Comparison of ENCODE assay signal across 17 cellular contexts in genomic region chr5:56025303-56025885, GRCh38. TPM values are rescaled to one million over a fixed set of nuclear protein-coding genes. Genes with fewer than 3 reads are reported as not detected.
DNase-seq lines count a peak whose midpoint lies in the region; ATAC-seq and TF ChIP-seq lines count a peak whose summit lies in the region.
"Had no signal": no experiment of that assay in that cellular context is flagged by ENCODE, and none has a peak within 500 bp of the region (broad histone marks: within the 10 kb centered on the region; RNA-seq: fewer than 3 reads in every experiment).

No MANE protein-coding gene starts in this region.

- H3K36me3 ChIP-seq in HEK293 (ENCODE audit: control insufficient read depth in 2 of 2, insufficient read depth in 1 of 2, low read length in 2 of 2) = no peaks in the 10 kb centered on the region
- H3K36me3 ChIP-seq: heart right ventricle had no signal

- no peak for TF ChIP-seq CTCF in HEK293 (tag by site-specific recombination; IDR thresholded peaks at IDR 0.05)
- no peak for TF ChIP-seq CTCF in progenitor cell of endocrine pancreas (IDR thresholded peaks at IDR 0.05; ENCODE audit: unreplicated experiment)

- CTCF ChIA-PET in HEK293 (lab: Yijun Ruan, JAX) = interaction anchor here (0.6 kb wide), 1 partner anchor 24 kb away, joined by 3 read pairs; no protein-coding TSS in a partner anchor

- H3K9me3 ChIP-seq in HEK293 (ENCODE audit: control insufficient read depth, insufficient read depth, low read depth, low read length) = no peaks in the 10 kb centered on the region
- H3K9me3 ChIP-seq: heart right ventricle had no signal

- DNase-seq in amniotic epithelial cell (ENCODE audit: low read depth) (peak; percentile 51), islet precursor cell (peak; percentile 58), progenitor cell of endocrine pancreas (ENCODE audit: low spot score, unreplicated experiment) (no peak), activated gamma-delta T cell treated with Interleukin-2 at 50 U/mL for 16 hours (no peak), DMS153 treated with DMSO at 0.1 percent for 48 hours (lab: John Stamatoyannopoulos, UW; ENCODE audit: unreplicated experiment) (no peak)
- DNase-seq: amygdala, cortex of kidney, heart right ventricle, left cardiac atrium, naive B cell, NCI-H2081 treated with DMSO at 0.1 percent for 48 hours, substantia nigra, SW 1271 had no signal

- no peaks in the 10 kb centered on the region for H3K9me3 Mint-ChIP-seq in progenitor cell of endocrine pancreas (ENCODE audit: low read depth)
- H3K9me3 Mint-ChIP-seq: activated T-helper 17 cell treated with anti-CD3 and anti-CD28 coated beads, Interleukin-2, amount 50 U/mL, for 72 hours had no signal

- no peaks in the 10 kb centered on the region for H3K36me3 Mint-ChIP-seq in progenitor cell of endocrine pancreas (ENCODE audit: insufficient read depth)
- H3K36me3 Mint-ChIP-seq: naive B cell had no signal

- no peak overlapping the region for H3K4me3 Mint-ChIP-seq in progenitor cell of endocrine pancreas (ENCODE audit: low read depth)
- H3K4me3 Mint-ChIP-seq: activated T-helper 17 cell treated with anti-CD3 and anti-CD28 coated beads, Interleukin-2, amount 50 U/mL, for 72 hours; naive B cell had no signal

- no peak overlapping the region for H3K27ac ChIP-seq in HEK293 (ENCODE audit: extremely low read depth, low read depth, low read length)
- H3K27ac ChIP-seq: heart right ventricle had no signal

- H3K4me3 ChIP-seq in HEK293 (ENCODE audit: low read depth, low read length) = no peak overlapping the region
- H3K4me3 ChIP-seq: heart right ventricle had no signal

- POLR2A ChIA-PET in HEK293 (lab: Yijun Ruan, JAX) = interaction anchor here (0.6 kb wide), 1 partner anchor 61 kb away, joined by 3 read pairs; no protein-coding TSS in a partner anchor

- ATAC-seq in HG02870 (IDR thresholded peaks at IDR 0.05; ENCODE audit: unreplicated experiment) (no peak), GM21367 (IDR thresholded peaks at IDR 0.05; ENCODE audit: unreplicated experiment) (no peak)
- ATAC-seq: activated T-helper 17 cell treated with anti-CD3 and anti-CD28 coated beads, Interleukin-2, amount 50 U/mL, for 72 hours; heart right ventricle; left cardiac atrium had no signal

- H3K4me1 Mint-ChIP-seq in progenitor cell of endocrine pancreas (ENCODE audit: low read depth) = peaks cover 5% of the 10 kb centered on the region

- no peaks in the 10 kb centered on the region for H3K4me1 ChIP-seq in HEK293 (ENCODE audit: control insufficient read depth, insufficient read depth, low read length)

- H3K27ac Mint-ChIP-seq in progenitor cell of endocrine pancreas = peak overlapping the region; percentile 85
- H3K27ac Mint-ChIP-seq: activated T-helper 17 cell treated with anti-CD3 and anti-CD28 coated beads, Interleukin-2, amount 50 U/mL, for 72 hours had no signal

- no peaks in the 10 kb centered on the region for H3K27me3 Mint-ChIP-seq in progenitor cell of endocrine pancreas
- H3K27me3 Mint-ChIP-seq: activated T-helper 17 cell treated with anti-CD3 and anti-CD28 coated beads, Interleukin-2, amount 50 U/mL, for 72 hours; naive B cell had no signal

TF ChIP-seq in HEK293, 187 proteins besides CTCF, POLR2A, EP300 and RAD21:
- TF ChIP-seq GLIS1 (tag by site-specific recombination; IDR thresholded peaks at IDR 0.05) = no peak
- peak; percentile 67; the same call in 1 of the 2 replicates for TF ChIP-seq ATF2 (tag by site-specific recombination; IDR thresholded peaks at IDR 0.05; ENCODE audit: low read depth)
- no peak for TF ChIP-seq ZNF239 (tag by site-specific recombination; IDR thresholded peaks at IDR 0.05)
- TF ChIP-seq ZNF280C (tag by site-specific recombination; IDR thresholded peaks at IDR 0.05) = no peak
- TF ChIP-seq ZNF658 (tag by site-specific recombination; IDR thresholded peaks at IDR 0.05) = no peak
- TF ChIP-seq SP7 (tag by site-specific recombination; IDR thresholded peaks at IDR 0.05) = no peak
- TF ChIP-seq GLIS2 (tag by site-specific recombination; IDR thresholded peaks at IDR 0.05) = no peak
- TF ChIP-seq ZNF629 (tag by site-specific recombination; IDR thresholded peaks at IDR 0.05) = 0 out of 2 replicates have a peak, but pooled peaks have one; percentile 17
- TF ChIP-seq GLI2 (tag by site-specific recombination; IDR thresholded peaks at IDR 0.05; ENCODE audit: borderline replicate concordance, low read depth) = no peak

RNA-seq across cellular contexts. Expression of gene IL6ST, which starts 30.6 kb away (rescaled TPM):
- total RNA-seq in progenitor cell of endocrine pancreas = 51.2 and 53.2 TPM in 2 replicates

Comparison
In these comparisons a context has a peak if more than half of its experiments do, and no peak if none do; other contexts are left out.
1. DNase-seq: peak in amniotic epithelial cell (single experiment) and islet precursor cell (single experiment); none in progenitor cell of endocrine pancreas (single experiment), activated gamma-delta T cell treated with Interleukin-2 at 50 U/mL for 16 hours (single experiment) and DMS153 treated with DMSO at 0.1 percent for 48 hours (single experiment).